Comparison of ENCODE assay signal across 18 cellular contexts in genomic region chr9:38467404-38467803, GRCh38. TPM values are rescaled to one million over a fixed set of nuclear protein-coding genes. Genes with fewer than 3 reads are reported as not detected.
"Had no signal": no experiment of that assay in that cellular context is flagged by ENCODE, and none has a peak within 500 bp of the region (broad histone marks: within the 10 kb centered on the region; RNA-seq: fewer than 3 reads in every experiment).

No MANE protein-coding gene starts in this region.

- DNase-seq: activated CD4-positive, alpha-beta memory T cell treated with anti-CD3 and anti-CD28 coated beads for 36 hours; activated gamma-delta T cell treated with Interleukin-2 at 50 U/mL for 16 hours; activated T-cell treated with anti-CD3 and anti-CD28 coated beads for 4 hours; effector CD4-positive, alpha-beta T cell; gastrocnemius medialis; heart left ventricle; kidney; natural killer cell; nucleus accumbens; posterior cingulate gyrus; stimulated activated naive B cell treated with anti-CD40 and anti-IgM and Interleukin-4, amounts not matched to agents 10 μg/mL and 1 μg/mL and 100 μg/mL, for 72 hours; upper lobe of right lung had no signal

- H3K27me3 Mint-ChIP-seq: activated CD4-positive, alpha-beta memory T cell treated with anti-CD3 and anti-CD28 coated beads for 36 hours had no signal

- H3K4me1 Mint-ChIP-seq: natural killer cell; stimulated activated naive B cell treated with anti-CD40 and anti-IgM and Interleukin-4, amounts not matched to agents 10 μg/mL and 1 μg/mL and 100 μg/mL, for 72 hours had no signal

- H3K36me3 Mint-ChIP-seq: activated CD4-positive, alpha-beta memory T cell treated with anti-CD3 and anti-CD28 coated beads for 36 hours; natural killer cell; stimulated activated naive B cell treated with anti-CD40 and anti-IgM and Interleukin-4, amounts not matched to agents 10 μg/mL and 1 μg/mL and 100 μg/mL, for 72 hours had no signal

- H3K27ac Mint-ChIP-seq: activated CD4-positive, alpha-beta memory T cell treated with anti-CD3 and anti-CD28 coated beads for 36 hours; activated naive CD8-positive, alpha-beta T cell; activated T-helper 1 cell treated with anti-CD3 and anti-CD28 coated beads, Interleukin-12 subunit alpha, Interleukin-12 subunit beta, Interleukin-2, Interleukin-4 antibody, amounts not matched to agents 30 ng/mL and 10 ng/mL and 1 ng/mL, durations not matched to agents 14 hours and 24 hours and 36 hours; natural killer cell; stimulated activated naive B cell treated with anti-CD40 and anti-IgM and Interleukin-4, amounts not matched to agents 10 μg/mL and 1 μg/mL and 100 μg/mL, for 72 hours had no signal

- H3K4me1 ChIP-seq: gastrocnemius medialis, heart left ventricle, upper lobe of right lung had no signal

- H3K4me3 Mint-ChIP-seq: activated CD4-positive, alpha-beta memory T cell treated with anti-CD3 and anti-CD28 coated beads for 36 hours; activated naive CD8-positive, alpha-beta T cell; activated T-helper 1 cell treated with anti-CD3 and anti-CD28 coated beads, Interleukin-12 subunit alpha, Interleukin-12 subunit beta, Interleukin-2, Interleukin-4 antibody, amounts not matched to agents 30 ng/mL and 10 ng/mL and 1 ng/mL, durations not matched to agents 14 hours and 24 hours and 36 hours; natural killer cell; stimulated activated naive B cell treated with anti-CD40 and anti-IgM and Interleukin-4, amounts not matched to agents 10 μg/mL and 1 μg/mL and 100 μg/mL, for 72 hours had no signal

- H3K9me3 Mint-ChIP-seq: natural killer cell had no signal

- H3K9me3 ChIP-seq: gastrocnemius medialis, upper lobe of right lung had no signal

- H3K27me3 ChIP-seq: gastrocnemius medialis, upper lobe of right lung had no signal

- H3K36me3 ChIP-seq: gastrocnemius medialis, heart left ventricle, upper lobe of right lung had no signal

- ATAC-seq: esophagus mucosa; gastrocnemius medialis; heart left ventricle; left lobe of liver; natural killer cell; stimulated activated naive B cell treated with anti-CD40 and anti-IgM and Interleukin-4, amounts not matched to agents 10 μg/mL and 1 μg/mL and 100 μg/mL, for 72 hours; upper lobe of right lung had no signal

- H3K27ac ChIP-seq: gastrocnemius medialis, heart left ventricle, upper lobe of right lung had no signal

- H3K4me3 ChIP-seq: gastrocnemius medialis, heart left ventricle, lung, upper lobe of right lung had no signal

RNA-seq across cellular contexts. Expression of gene IGFBPL1, which starts 43.1 kb away (rescaled TPM):
- total RNA-seq: activated CD4-positive, alpha-beta memory T cell treated with anti-CD3 and anti-CD28 coated beads for 36 hours; activated T-helper 1 cell treated with anti-CD3 and anti-CD28 coated beads, Interleukin-12 subunit alpha, Interleukin-12 subunit beta, Interleukin-2, Interleukin-4 antibody, amounts not matched to agents 30 ng/mL and 10 ng/mL and 1 ng/mL, durations not matched to agents 14 hours and 24 hours and 36 hours; bronchial epithelial cell; esophagus mucosa; gastrocnemius medialis; left lobe of liver; natural killer cell had no signal
- polyA plus RNA-seq: heart left ventricle had no signal
